ENCODE assay signal across 8 cellular contexts in genomic region chr11:102109896-102110760, GRCh38. TPM values are rescaled to one million over a fixed set of nuclear protein-coding genes. Genes with fewer than 3 reads are reported as not detected.
DNase-seq lines count a peak whose midpoint lies in the region; ATAC-seq and TF ChIP-seq lines count a peak whose summit lies in the region.

YAP1 (plus strand) TSS chr11:102110447; CDS start chr11:102110849, 402 bp downstream.

- peaks cover 17% of the 10 kb centered on the region for H3K4me1 Mint-ChIP-seq in stimulated activated naive CD8-positive, alpha-beta T cell treated with anti-CD3 and anti-CD28 coated beads, Interleukin-15, amount 100 ng/mL, for 72 hours

- no peaks in the 10 kb centered on the region for H4K20me1 ChIP-seq in neural cell (ENCODE audit: insufficient read depth)

- H3K9me2 ChIP-seq in neural cell (ENCODE audit: insufficient read depth, low read length): no peaks in the 10 kb centered on the region

- H3K4me3 Mint-ChIP-seq in stimulated activated naive CD8-positive, alpha-beta T cell treated with anti-CD3 and anti-CD28 coated beads, Interleukin-15, amount 100 ng/mL, for 72 hours: peak within 1 kb of the TSS; percentile 93 to 99

- ATAC-seq in GM18873 (IDR thresholded peaks at IDR 0.05; ENCODE audit: low FRiP score, unreplicated experiment): peak; percentile 79
- peak; percentile 86 for ATAC-seq in HG03139 (IDR thresholded peaks at IDR 0.05; ENCODE audit: unreplicated experiment)
- ATAC-seq in stimulated activated naive CD8-positive, alpha-beta T cell treated with anti-CD3 and anti-CD28 coated beads, Interleukin-15, amount 100 ng/mL, for 72 hours: peak; percentile 74

- H3K36me3 ChIP-seq in ACC112 (ENCODE audit: insufficient read depth, low read length) (peaks cover 7% of the 10 kb centered on the region), neural cell (ENCODE audit: insufficient read depth, low read length) (no peaks in the 10 kb centered on the region)

- TF ChIP-seq CTCF in foreskin fibroblast (IDR thresholded peaks at IDR 0.05; ENCODE audit: low read depth, low read length) (no peak), neural cell (IDR thresholded peaks at IDR 0.05; ENCODE audit: poor library complexity, severe bottlenecking) (no peak)

- peak within 1 kb of the TSS; percentile 19 to 53 for H3K27ac Mint-ChIP-seq in stimulated activated naive CD8-positive, alpha-beta T cell treated with anti-CD3 and anti-CD28 coated beads, Interleukin-15, amount 100 ng/mL, for 72 hours

- H3K27me3 Mint-ChIP-seq in stimulated activated naive CD8-positive, alpha-beta T cell treated with anti-CD3 and anti-CD28 coated beads, Interleukin-15, amount 100 ng/mL, for 72 hours: peaks cover 56% of the 10 kb centered on the region

- H3K4me1 ChIP-seq in ACC112 (ENCODE audit: control insufficient read depth, insufficient read depth, low read length, unreplicated experiment): peaks cover 29% of the 10 kb centered on the region

- TF ChIP-seq EP300 in neural cell (conservative IDR thresholded peaks at IDR 0.05; ENCODE audit: poor library complexity, severe bottlenecking): no peak

- peak within 1 kb of the TSS; percentile 16 for H3K9ac ChIP-seq in neural cell (ENCODE audit: low read length)

- peak within 1 kb of the TSS; percentile 30 for H3K4me2 ChIP-seq in neural cell (ENCODE audit: low read length)

- H3K4me3 ChIP-seq in ACC112 (ENCODE audit: low read depth, low read length): peak within 1 kb of the TSS; percentile 96
- peak within 1 kb of the TSS; percentile 81 to 90 for H3K4me3 ChIP-seq in foreskin fibroblast (ENCODE audit: low read depth in 1 of 2, low read length in 2 of 2)
- peak within 1 kb of the TSS; percentile 80 for H3K4me3 ChIP-seq in neural cell (ENCODE audit: low read length)

- H3F3A ChIP-seq in neural cell (ENCODE audit: insufficient read depth, low read length, poor library complexity, severe bottlenecking): no peaks in the 10 kb centered on the region

- DNase-seq in RPMI7951 (ENCODE audit: low read depth): peak; percentile 96
- peak; percentile 43 for DNase-seq in activated gamma-delta T cell treated with Interleukin-2 at 50 U/mL for 16 hours
- DNase-seq in foreskin fibroblast: peak; percentile 97 to 99
- DNase-seq in stimulated activated naive CD8-positive, alpha-beta T cell treated with anti-CD3 and anti-CD28 coated beads, Interleukin-15, amount 100 ng/mL, for 72 hours: peak; percentile 60 to 63

- no peak for TF ChIP-seq RAD21 in neural cell (conservative IDR thresholded peaks at IDR 0.05)

- H2AFZ ChIP-seq in ACC112 (ENCODE audit: low read length, unreplicated experiment): peak within 1 kb of the TSS; percentile 86
- H2AFZ ChIP-seq in neural cell (ENCODE audit: low read depth, low read length): peak within 1 kb of the TSS; percentile 1

- H3K27ac ChIP-seq in ACC112 (ENCODE audit: low read depth, low read length) (peak within 1 kb of the TSS; percentile 98), neural cell (ENCODE audit: low read length) (no peak within 1 kb of the TSS)

- H3K79me2 ChIP-seq in ACC112 (ENCODE audit: control insufficient read depth, insufficient read depth, low read length, unreplicated experiment) (peaks cover 48% of the 10 kb centered on the region), neural cell (replicated peaks; ENCODE audit: insufficient read depth, low read length) (peaks cover 22% of the 10 kb centered on the region)

- H3K9me3 Mint-ChIP-seq in stimulated activated naive CD8-positive, alpha-beta T cell treated with anti-CD3 and anti-CD28 coated beads, Interleukin-15, amount 100 ng/mL, for 72 hours: no peaks in the 10 kb centered on the region

- H3K9me3 ChIP-seq in neural cell (ENCODE audit: low read length): no peaks in the 10 kb centered on the region

- H3K27me3 ChIP-seq in ACC112 (ENCODE audit: insufficient read depth, low read length) (no peaks in the 10 kb centered on the region), neural cell (ENCODE audit: insufficient read depth, low read depth, low read length) (peaks cover 37% of the 10 kb centered on the region)

TF ChIP-seq in neural cell, 6 proteins besides CTCF, POLR2A, EP300 and RAD21:
- TF ChIP-seq REST (IDR thresholded peaks at IDR 0.05; ENCODE audit: borderline replicate concordance): no peak
- TF ChIP-seq POLR2AphosphoS5 (IDR thresholded peaks at IDR 0.05): peak; percentile 13
- TF ChIP-seq MXI1 (conservative IDR thresholded peaks at IDR 0.05; ENCODE audit: poor library complexity, severe bottlenecking): peak; percentile 19
TF ChIP-seq in neural cell: peak in this region for 2.

RNA-seq across cellular contexts. Expression of gene YAP1, which starts in this region (rescaled TPM):
- 55.1 and 72.7 TPM in 2 replicates for total RNA-seq in RPMI7951 (2014; rRNA removed; shearing (Covaris generic))
- polyA plus RNA-seq in neural cell: 0.46 and 0.98 TPM in 2 replicates
- polyA minus RNA-seq in neural cell: 2.7 and 3.2 TPM in 2 replicates

Comparison
In these comparisons a context has a peak if more than half of its experiments do, and no peak if none do; other contexts are left out.
1. DNase-seq: peak in every context shown above with its lines; median percentile 98 in foreskin fibroblast; 96 in RPMI7951; 62 in stimulated activated naive CD8-positive, alpha-beta T cell treated with anti-CD3 and anti-CD28 coated beads, Interleukin-15, amount 100 ng/mL, for 72 hours; 43 in activated gamma-delta T cell treated with Interleukin-2 at 50 U/mL for 16 hours.